ENCODE assay signal across 16 cellular contexts in the genomic region with DNA sequence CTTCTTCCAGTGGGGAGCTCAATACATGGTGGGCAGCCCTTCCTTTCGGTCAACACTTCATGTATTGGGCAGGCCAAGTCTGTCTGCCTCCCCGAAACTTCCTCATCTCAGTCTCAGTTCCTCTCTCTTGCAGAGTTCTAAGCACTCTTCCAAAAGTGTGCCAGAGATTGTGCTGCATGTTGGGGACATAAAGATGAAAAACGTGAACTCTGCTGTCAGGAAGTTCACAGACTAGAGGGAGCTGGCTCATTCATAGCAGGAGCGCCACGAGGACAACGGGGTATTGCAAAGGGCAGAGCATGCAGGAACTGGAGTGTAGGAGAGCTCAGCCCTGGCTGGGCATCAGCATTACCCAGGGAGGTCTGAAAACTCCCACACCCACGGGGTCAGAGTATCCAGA. TPM values are rescaled to one million over a fixed set of nuclear protein-coding genes. Genes with fewer than 3 reads are reported as not detected.
DNase-seq lines count a peak whose midpoint lies in the region; ATAC-seq and TF ChIP-seq lines count a peak whose summit lies in the region.
"Had no signal": no experiment of that assay in that cellular context is flagged by ENCODE, and none has a peak within 500 bp of the region (broad histone marks: within the 10 kb centered on the region; RNA-seq: fewer than 3 reads in every experiment).

No MANE protein-coding gene starts in this region.

- ATAC-seq in T-helper 17 cell (peak; percentile 16), lung (ENCODE audit: insufficient read depth, low FRiP score) (peak; percentile 46), GM18498 (IDR thresholded peaks at IDR 0.05; ENCODE audit: unreplicated experiment) (no peak)

- peaks cover 14% of the 10 kb centered on the region for H3K4me1 Mint-ChIP-seq in T-helper 17 cell

- no peak overlapping the region for H3K4me3 Mint-ChIP-seq in T-helper 17 cell
- H3K4me3 Mint-ChIP-seq: activated CD4-positive, alpha-beta T cell treated with anti-CD3 and anti-CD28 coated beads, Interleukin-2, amount 10 ng/mL, durations not matched to agents 7 days and 5 days; IgD-negative memory B cell had no signal

- TF ChIP-seq POLR2A in tibial nerve (IDR thresholded peaks at IDR 0.05): no peak

- no peaks in the 10 kb centered on the region for H3K9me3 ChIP-seq in BLaER1 treated with 17β-estradiol and CSF1 and Interleukin-3, amounts not matched to agents 10 nM and 100 nM (replicated peaks in 1 of 11)
- no peaks in the 10 kb centered on the region for H3K9me3 ChIP-seq in T-helper 17 cell (ENCODE audit: control insufficient read depth, low read length, poor library complexity, severe bottlenecking)
- H3K9me3 ChIP-seq in lung (ENCODE audit: control insufficient read depth in 2 of 2, insufficient read depth in 1 of 2, low read length in 1 of 2): no peaks in the 10 kb centered on the region
- no peaks in the 10 kb centered on the region for H3K9me3 ChIP-seq in tibial nerve
- H3K9me3 ChIP-seq: Caco-2 had no signal

- peak overlapping the region in 2 of 11 experiments; percentile 21 to 39; a peak in 1 of 22 replicates for H3K9ac ChIP-seq in BLaER1 treated with 17β-estradiol and CSF1 and Interleukin-3, amounts not matched to agents 10 nM and 100 nM

- H4K20me1 ChIP-seq in BLaER1 treated with 17β-estradiol and CSF1 and Interleukin-3, amounts not matched to agents 10 nM and 100 nM: no peaks in the 10 kb centered on the region; a peak in 2 of 22 replicates

- no peaks in the 10 kb centered on the region for H3K36me3 ChIP-seq in BLaER1 treated with 17β-estradiol and CSF1 and Interleukin-3, amounts not matched to agents 10 nM and 100 nM
- no peaks in the 10 kb centered on the region for H3K36me3 ChIP-seq in lung (ENCODE audit: control insufficient read depth in 2 of 2, insufficient read depth in 2 of 2, low read length in 2 of 2)
- no peaks in the 10 kb centered on the region for H3K36me3 ChIP-seq in tibial nerve

- H3K27ac Mint-ChIP-seq in T-helper 17 cell: no peak overlapping the region
- H3K27ac Mint-ChIP-seq: activated CD4-positive, alpha-beta T cell treated with anti-CD3 and anti-CD28 coated beads, Interleukin-2, amount 10 ng/mL, durations not matched to agents 7 days and 5 days had no signal

- H3K36me3 Mint-ChIP-seq in T-helper 17 cell (ENCODE audit: low read depth): no peaks in the 10 kb centered on the region
- H3K36me3 Mint-ChIP-seq: IgD-negative memory B cell had no signal

- peak overlapping the region in 10 of 11 experiments; percentile 13 to 71 (median 49); a peak in 17 of 22 replicates for H3K4me2 ChIP-seq in BLaER1 treated with 17β-estradiol and CSF1 and Interleukin-3, amounts not matched to agents 10 nM and 100 nM

- H3K4me3 ChIP-seq in BLaER1 treated with 17β-estradiol and CSF1 and Interleukin-3, amounts not matched to agents 10 nM and 100 nM: no peak overlapping the region
- H3K4me3 ChIP-seq in lung (no peak overlapping the region), tibial nerve (no peak overlapping the region)

- peak overlapping the region in 3 of 11 experiments; percentile 10 to 32 (median 20); a peak in 2 of 22 replicates for H3K27ac ChIP-seq in BLaER1 treated with 17β-estradiol and CSF1 and Interleukin-3, amounts not matched to agents 10 nM and 100 nM
- H3K27ac ChIP-seq in lung (ENCODE audit: low read depth in 1 of 2, low read length in 1 of 2) (no peak overlapping the region), tibial nerve (no peak overlapping the region)

- TF ChIP-seq EP300 in tibial nerve (IDR thresholded peaks at IDR 0.05): peak in 1 of 2 donors; percentile 33

- no peaks in the 10 kb centered on the region for H3K27me3 ChIP-seq in BLaER1 treated with 17β-estradiol and CSF1 and Interleukin-3, amounts not matched to agents 10 nM and 100 nM
- H3K27me3 ChIP-seq in lung (ENCODE audit: control insufficient read depth, insufficient read depth) (no peaks in the 10 kb centered on the region), tibial nerve (peaks cover 0 to 21% of the 10 kb centered on the region in 2 donors)

- peaks cover 0 to 29% (median 14%) of the 10 kb centered on the region in 10 experiments; a peak in 16 of 20 replicates for H3K4me1 ChIP-seq in BLaER1 treated with 17β-estradiol and CSF1 and Interleukin-3, amounts not matched to agents 10 nM and 100 nM
- H3K4me1 ChIP-seq in lung (ENCODE audit: control insufficient read depth in 2 of 2, insufficient read depth in 2 of 2, low read length in 2 of 2) (no peaks in the 10 kb centered on the region), tibial nerve (peaks cover 0 to 18% (median 3%) of the 10 kb centered on the region in 4 donors)
- H3K4me1 ChIP-seq: Caco-2 had no signal

- peaks cover 12% of the 10 kb centered on the region for H3K27me3 Mint-ChIP-seq in T-helper 17 cell

- 35 to 40% methylated on average over 7 of the region's 7 CpGs for WGBS in lung, 2 donors
- 40 to 47% methylated on average over 7 of the region's 7 CpGs for WGBS in tibial nerve, 2 donors

- DNase-seq in Kasumi-1 (lab: John Stamatoyannopoulos, UW): peak; percentile 27 to 48
- no peak for DNase-seq in T-helper 17 cell
- DNase-seq in lung (ENCODE audit: low spot score): no peak
- no peak for DNase-seq in NCI-H1048 (lab: John Stamatoyannopoulos, UW)
- no peak for DNase-seq in tibial nerve (ENCODE audit: low spot score in 2 of 2)
- no peak for DNase-seq in middle frontal gyrus (ENCODE audit: extremely low spot score, low spot score)
- DNase-seq: activated CD4-positive, alpha-beta T cell treated with anti-CD3 and anti-CD28 coated beads, Interleukin-2, amount 10 ng/mL, durations not matched to agents 7 days and 5 days; Caco-2; GF-D8; mesenchymal stem cell; NCI-H1436; NCI-H524; T1000 had no signal

- TF ChIP-seq CTCF in lung (IDR thresholded peaks at IDR 0.05; ENCODE audit: control extremely low read depth, extremely low read depth): no peak
- no peak for TF ChIP-seq CTCF in tibial nerve (IDR thresholded peaks at IDR 0.05)

RNA-seq across cellular contexts. Expression of a gene that starts 15.3 kb away (rescaled TPM):
- total RNA-seq in T-helper 17 cell (under 1 TPM in 1 of 2 donors, not detected in 1; 0.35 TPM), lung (10 to 100 TPM; 10.7 to 20.5 TPM), tibial nerve (10 to 100 TPM in 1 of 4 donors, 1 to 10 TPM in 3; 4.8 to 13.8 (median 5.9) TPM)
- 1 to 10 TPM; 3.1 to 4.7 TPM for polyA plus RNA-seq in lung
- polyA plus RNA-seq: IgD-negative memory B cell had no signal

Comparison
In these comparisons a context has a peak if more than half of its experiments do, and no peak if none do; other contexts are left out.
1. DNase-seq: peak in Kasumi-1 (2 of 2); none in T-helper 17 cell (0 of 3), lung (single experiment), NCI-H1048 (single experiment), tibial nerve (0 of 2) and middle frontal gyrus (single experiment).
2. RNA of a gene that starts 15.3 kb away (total RNA-seq): 10.7 to 20.5 TPM in lung and 4.8 to 13.8 TPM in tibial nerve; 0.35 TPM in T-helper 17 cell; every median in the first group is over 4 times any median in the second.